Comparison of ENCODE assay signal across 8 cellular contexts in genomic region chr22:50621491-50621880, GRCh38. TPM values are rescaled to one million over a fixed set of nuclear protein-coding genes. Genes with fewer than 3 reads are reported as not detected.
DNase-seq lines count a peak whose midpoint lies in the region; ATAC-seq and TF ChIP-seq lines count a peak whose summit lies in the region.

No MANE protein-coding gene starts in this region.

- peaks cover 2% of the 10 kb centered on the region for H3K36me3 Mint-ChIP-seq in activated CD8-positive, alpha-beta T cell treated with anti-CD3 and anti-CD28 coated beads for 36 hours (ENCODE audit: low read depth)
- H3K36me3 Mint-ChIP-seq in stimulated activated effector memory CD8-positive, alpha-beta T cell treated with anti-CD3 and anti-CD28 coated beads, Interleukin-12 subunit alpha, Interleukin-12 subunit beta, amount 100 ng/mL, for 72 hours, result peaks cover 16% of the 10 kb centered on the region

- H3K27ac ChIP-seq in left ventricle myocardium inferior (replicated peaks), result peak overlapping the region; percentile 80

- peaks cover 35% of the 10 kb centered on the region for H3K4me1 Mint-ChIP-seq in activated CD8-positive, alpha-beta T cell treated with anti-CD3 and anti-CD28 coated beads for 36 hours (ENCODE audit: low read depth)
- peaks cover 38% of the 10 kb centered on the region for H3K4me1 Mint-ChIP-seq in stimulated activated effector memory CD8-positive, alpha-beta T cell treated with anti-CD3 and anti-CD28 coated beads, Interleukin-12 subunit alpha, Interleukin-12 subunit beta, amount 100 ng/mL, for 72 hours

- H3K9me3 Mint-ChIP-seq in activated CD8-positive, alpha-beta T cell treated with anti-CD3 and anti-CD28 coated beads for 36 hours, result no peaks in the 10 kb centered on the region
- H3K9me3 Mint-ChIP-seq in stimulated activated effector memory CD8-positive, alpha-beta T cell treated with anti-CD3 and anti-CD28 coated beads, Interleukin-12 subunit alpha, Interleukin-12 subunit beta, amount 100 ng/mL, for 72 hours, result no peaks in the 10 kb centered on the region

- intact Hi-C loops in activated CD8-positive, alpha-beta T cell treated with anti-CD3 and anti-CD28 coated beads for 36 hours (cut with micrococcal nuclease), result loop anchor here (2.0 kb wide), 1 partner anchor 83 kb away; no protein-coding TSS in a partner anchor
- intact Hi-C loops in left ventricle myocardium inferior (cut with micrococcal nuclease), result no loop called here

- no peaks in the 10 kb centered on the region for H3K27me3 Mint-ChIP-seq in activated CD8-positive, alpha-beta T cell treated with anti-CD3 and anti-CD28 coated beads for 36 hours

- H3K4me3 ChIP-seq in LNCaP clone FGC (ENCODE audit: low read depth, low read length), result 0 out of 2 replicates have a peak overlapping the region, but pooled peaks have one; percentile 11
- peak overlapping the region; percentile 61 for H3K4me3 ChIP-seq in left ventricle myocardium inferior

- peaks cover 10% of the 10 kb centered on the region for H3K36me3 ChIP-seq in left ventricle myocardium inferior

- ATAC-seq in GM19025 (IDR thresholded peaks at IDR 0.05; ENCODE audit: low read depth, unreplicated experiment) (peak; percentile 44), GM21526 (IDR thresholded peaks at IDR 0.05; ENCODE audit: low FRiP score, unreplicated experiment) (no peak)
- ATAC-seq in activated CD8-positive, alpha-beta T cell treated with anti-CD3 and anti-CD28 coated beads for 36 hours, result peak; percentile 69
- peak; percentile 87 for ATAC-seq in stimulated activated effector memory CD8-positive, alpha-beta T cell treated with anti-CD3 and anti-CD28 coated beads, Interleukin-12 subunit alpha, Interleukin-12 subunit beta, amount 100 ng/mL, for 72 hours

- H3K27me3 ChIP-seq in left ventricle myocardium inferior (ENCODE audit: low read depth), result no peaks in the 10 kb centered on the region

- H3K9me3 ChIP-seq in left ventricle myocardium inferior (replicated peaks), result no peaks in the 10 kb centered on the region

- in situ Hi-C loops in ACHN (cut with HindIII; ENCODE audit: low pct_ligation_motif_present, low pct_unique_long_range_greater_than_20kb, low sequenced_read_pairs), result no loop called here

- peak; percentile 13 for DNase-seq in ACHN
- no peak for DNase-seq in LNCaP clone FGC (ENCODE audit: low read depth)
- DNase-seq in activated CD8-positive, alpha-beta T cell treated with anti-CD3 and anti-CD28 coated beads for 36 hours, result peak; percentile 76
- no peak for DNase-seq in left ventricle myocardium inferior
- peak in 1 of 2 donors; percentile 86 for DNase-seq in stimulated activated effector memory CD8-positive, alpha-beta T cell treated with anti-CD3 and anti-CD28 coated beads, Interleukin-12 subunit alpha, Interleukin-12 subunit beta, amount 100 ng/mL, for 72 hours (ENCODE audit: low spot score in 2 of 2)
- DNase-seq in HuH-7.5 (ENCODE audit: low spot score), result no peak

- peaks cover 36% of the 10 kb centered on the region for H3K4me1 ChIP-seq in left ventricle myocardium inferior

- POLR2A ChIA-PET in activated CD8-positive, alpha-beta T cell treated with anti-CD3 and anti-CD28 coated beads for 36 hours (lab: Charles Lee), result interaction anchor here (0.6 to 3.3 kb wide), 22 partner anchors 9 to 295 kb away, joined by 3 to 34 read pairs (median 4); partner anchors contain the start of genes CHKB, DENND6B, KLHDC7B and LMF2

- peak overlapping the region; percentile 84 for H3K4me3 Mint-ChIP-seq in activated CD8-positive, alpha-beta T cell treated with anti-CD3 and anti-CD28 coated beads for 36 hours
- peak overlapping the region; percentile 81 for H3K4me3 Mint-ChIP-seq in stimulated activated effector memory CD8-positive, alpha-beta T cell treated with anti-CD3 and anti-CD28 coated beads, Interleukin-12 subunit alpha, Interleukin-12 subunit beta, amount 100 ng/mL, for 72 hours

- peak overlapping the region; percentile 99 for H3K27ac Mint-ChIP-seq in activated CD8-positive, alpha-beta T cell treated with anti-CD3 and anti-CD28 coated beads for 36 hours
- peak overlapping the region; percentile 93 for H3K27ac Mint-ChIP-seq in stimulated activated effector memory CD8-positive, alpha-beta T cell treated with anti-CD3 and anti-CD28 coated beads, Interleukin-12 subunit alpha, Interleukin-12 subunit beta, amount 100 ng/mL, for 72 hours

- CTCF ChIA-PET in activated CD8-positive, alpha-beta T cell treated with anti-CD3 and anti-CD28 coated beads for 36 hours (lab: Charles Lee), result interaction anchor here (1.0 to 4.6 kb wide), 35 partner anchors 9 to 380 kb away, joined by 3 to 67 read pairs (median 5); partner anchors contain the start of genes HDAC10, SCO2, SYCE3 and TYMP

- TF ChIP-seq CTCF in LNCaP clone FGC (IDR thresholded peaks at IDR 0.05; ENCODE audit: control insufficient read depth, extremely low read depth, insufficient read depth) (no peak), left ventricle myocardium inferior (IDR thresholded peaks at IDR 0.05; ENCODE audit: borderline replicate concordance) (no peak)
- no peak for TF ChIP-seq CTCF in activated CD8-positive, alpha-beta T cell treated with anti-CD3 and anti-CD28 coated beads for 36 hours (IDR thresholded peaks at IDR 0.05)

RNA-seq across cellular contexts. Expression of gene ARSA, which starts 6.5 kb away (rescaled TPM):
- 10 to 100 TPM; 11.6 to 11.8 TPM for total RNA-seq in activated CD8-positive, alpha-beta T cell treated with anti-CD3 and anti-CD28 coated beads for 36 hours
- total RNA-seq in left ventricle myocardium inferior, result 23.5 TPM

RNA-seq across cellular contexts. Expression of gene MAPK8IP2, which starts 20.9 kb away (rescaled TPM):
- total RNA-seq in activated CD8-positive, alpha-beta T cell treated with anti-CD3 and anti-CD28 coated beads for 36 hours, result under 1 TPM; 0.11 TPM
- total RNA-seq in left ventricle myocardium inferior, result 0.33 TPM

RNA-seq across cellular contexts. Expression of gene CHKB, which starts 38.8 kb away (rescaled TPM):
- 10 to 100 TPM; 55.6 to 60.3 TPM for total RNA-seq in activated CD8-positive, alpha-beta T cell treated with anti-CD3 and anti-CD28 coated beads for 36 hours
- total RNA-seq in left ventricle myocardium inferior, result 36.0 TPM

RNA-seq across cellular contexts. Expression of gene CPT1B, which starts 43.3 kb away (rescaled TPM):
- 10 to 100 TPM; 42.9 to 43.7 TPM for total RNA-seq in activated CD8-positive, alpha-beta T cell treated with anti-CD3 and anti-CD28 coated beads for 36 hours
- 394 TPM for total RNA-seq in left ventricle myocardium inferior

RNA-seq across cellular contexts. Expression of gene SHANK3, which starts 51.1 kb away (rescaled TPM):
- under 1 TPM; 0.16 to 0.22 TPM for total RNA-seq in activated CD8-positive, alpha-beta T cell treated with anti-CD3 and anti-CD28 coated beads for 36 hours
- total RNA-seq in left ventricle myocardium inferior, result 23.1 TPM

Comparison
In these comparisons a context has a peak if more than half of its experiments do, and no peak if none do; other contexts are left out.
1. DNase-seq: peak in ACHN (single experiment) and activated CD8-positive, alpha-beta T cell treated with anti-CD3 and anti-CD28 coated beads for 36 hours (single experiment); none in LNCaP clone FGC (single experiment), left ventricle myocardium inferior (single experiment) and HuH-7.5 (single experiment).